ENCODE assay signal across 1 cellular context in genomic region chr6:25635886-25636317, GRCh38.
TF ChIP-seq lines count a peak whose summit lies in the region.

No MANE protein-coding gene starts in this region.

TF ChIP-seq in HepG2, 621 proteins besides CTCF, POLR2A, EP300 and RAD21 (continued from another document and continues in another):
- TF ChIP-seq ZNF407 (CRISPR knock-in tag; IDR thresholded peaks at IDR 0.05; ENCODE audit: not compliant biosample characterization) (no peak), ZNF501 (CRISPR knock-in tag; IDR thresholded peaks at IDR 0.05) (no peak), SP1 (IDR thresholded peaks at IDR 0.05) (no peak), SP1 (CRISPR knock-in tag; IDR thresholded peaks at IDR 0.05) (no peak), ZNF589 (CRISPR knock-in tag; conservative IDR thresholded peaks at IDR 0.05) (no peak), MED8 (CRISPR knock-in tag; IDR thresholded peaks at IDR 0.05; ENCODE audit: insufficient replicate concordance) (no peak), ZFP91 (CRISPR knock-in tag; IDR thresholded peaks at IDR 0.05; ENCODE audit: borderline replicate concordance) (peak; percentile 59), ZNF17 (CRISPR knock-in tag; IDR thresholded peaks at IDR 0.05) (no peak), ZNF768 (CRISPR knock-in tag; IDR thresholded peaks at IDR 0.05) (no peak), ZNF326 (CRISPR knock-in tag; IDR thresholded peaks at IDR 0.05; ENCODE audit: borderline replicate concordance) (no peak), PRDM10 (CRISPR knock-in tag; IDR thresholded peaks at IDR 0.05; ENCODE audit: low read depth) (no peak), ZNF709 (CRISPR knock-in tag; IDR thresholded peaks at IDR 0.05) (no peak), ATF1 (CRISPR knock-in tag; IDR thresholded peaks at IDR 0.05) (peak; percentile 51; the same call in 1 of the 2 replicates), BRF2 (CRISPR knock-in tag; IDR thresholded peaks at IDR 0.05) (no peak), ZNF747 (CRISPR knock-in tag; IDR thresholded peaks at IDR 0.05; ENCODE audit: borderline replicate concordance) (no peak), TP53 (CRISPR knock-in tag; conservative IDR thresholded peaks at IDR 0.05) (no peak), SRSF1 (optimal IDR thresholded peaks at IDR 0.05; ENCODE audit: low read depth, low read length) (no peak), GABPA (IDR thresholded peaks at IDR 0.05; ENCODE audit: low read depth, low read length) (no peak), GABPA (CRISPR knock-in tag; IDR thresholded peaks at IDR 0.05; ENCODE audit: low read depth) (no peak), FUBP1 (CRISPR knock-in tag; IDR thresholded peaks at IDR 0.05; ENCODE audit: borderline replicate concordance) (no peak), SALL1 (CRISPR knock-in tag; IDR thresholded peaks at IDR 0.05) (peak; percentile 96), DR1 (CRISPR knock-in tag; IDR thresholded peaks at IDR 0.05) (no peak), SSRP1 (CRISPR knock-in tag; IDR thresholded peaks at IDR 0.05) (no peak; the same call in 1 of the 2 replicates), ZNF878 (CRISPR knock-in tag; IDR thresholded peaks at IDR 0.05) (no peak), BRCA1 (CRISPR knock-in tag; IDR thresholded peaks at IDR 0.05) (no peak), ZNF772 (CRISPR knock-in tag; IDR thresholded peaks at IDR 0.05) (no peak), ZNF776 (CRISPR knock-in tag; IDR thresholded peaks at IDR 0.05) (no peak), ZNF468 (CRISPR knock-in tag; IDR thresholded peaks at IDR 0.05) (no peak), ZSCAN5A (CRISPR knock-in tag; IDR thresholded peaks at IDR 0.05; ENCODE audit: borderline replicate concordance) (peak; percentile 96), SNAPC2 (CRISPR knock-in tag; IDR thresholded peaks at IDR 0.05) (0 out of 2 replicates have a peak, but pooled peaks have one; percentile 76), ZNF251 (CRISPR knock-in tag; IDR thresholded peaks at IDR 0.05) (no peak), TRIM24 (CRISPR knock-in tag; IDR thresholded peaks at IDR 0.05) (no peak), ZNF441 (CRISPR knock-in tag; IDR thresholded peaks at IDR 0.05; ENCODE audit: borderline replicate concordance) (peak; percentile 53; the same call in 1 of the 2 replicates)
- TF ChIP-seq, protein P1, sequence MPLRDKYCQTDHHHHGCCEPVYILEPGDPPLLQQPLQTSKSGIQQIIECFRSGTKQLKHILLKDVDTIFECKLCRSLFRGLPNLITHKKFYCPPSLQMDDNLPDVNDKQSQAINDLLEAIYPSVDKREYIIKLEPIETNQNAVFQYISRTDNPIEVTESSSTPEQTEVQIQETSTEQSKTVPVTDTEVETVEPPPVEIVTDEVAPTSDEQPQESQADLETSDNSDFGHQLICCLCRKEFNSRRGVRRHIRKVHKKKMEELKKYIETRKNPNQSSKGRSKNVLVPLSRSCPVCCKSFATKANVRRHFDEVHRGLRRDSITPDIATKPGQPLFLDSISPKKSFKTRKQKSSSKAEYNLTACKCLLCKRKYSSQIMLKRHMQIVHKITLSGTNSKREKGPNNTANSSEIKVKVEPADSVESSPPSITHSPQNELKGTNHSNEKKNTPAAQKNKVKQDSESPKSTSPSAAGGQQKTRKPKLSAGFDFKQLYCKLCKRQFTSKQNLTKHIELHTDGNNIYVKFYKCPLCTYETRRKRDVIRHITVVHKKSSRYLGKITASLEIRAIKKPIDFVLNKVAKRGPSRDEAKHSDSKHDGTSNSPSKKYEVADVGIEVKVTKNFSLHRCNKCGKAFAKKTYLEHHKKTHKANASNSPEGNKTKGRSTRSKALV (CRISPR knock-in tag; IDR thresholded peaks at IDR 0.05): 0 out of 2 replicates have a peak, but pooled peaks have one; percentile 59
- TF ChIP-seq, protein P2, sequence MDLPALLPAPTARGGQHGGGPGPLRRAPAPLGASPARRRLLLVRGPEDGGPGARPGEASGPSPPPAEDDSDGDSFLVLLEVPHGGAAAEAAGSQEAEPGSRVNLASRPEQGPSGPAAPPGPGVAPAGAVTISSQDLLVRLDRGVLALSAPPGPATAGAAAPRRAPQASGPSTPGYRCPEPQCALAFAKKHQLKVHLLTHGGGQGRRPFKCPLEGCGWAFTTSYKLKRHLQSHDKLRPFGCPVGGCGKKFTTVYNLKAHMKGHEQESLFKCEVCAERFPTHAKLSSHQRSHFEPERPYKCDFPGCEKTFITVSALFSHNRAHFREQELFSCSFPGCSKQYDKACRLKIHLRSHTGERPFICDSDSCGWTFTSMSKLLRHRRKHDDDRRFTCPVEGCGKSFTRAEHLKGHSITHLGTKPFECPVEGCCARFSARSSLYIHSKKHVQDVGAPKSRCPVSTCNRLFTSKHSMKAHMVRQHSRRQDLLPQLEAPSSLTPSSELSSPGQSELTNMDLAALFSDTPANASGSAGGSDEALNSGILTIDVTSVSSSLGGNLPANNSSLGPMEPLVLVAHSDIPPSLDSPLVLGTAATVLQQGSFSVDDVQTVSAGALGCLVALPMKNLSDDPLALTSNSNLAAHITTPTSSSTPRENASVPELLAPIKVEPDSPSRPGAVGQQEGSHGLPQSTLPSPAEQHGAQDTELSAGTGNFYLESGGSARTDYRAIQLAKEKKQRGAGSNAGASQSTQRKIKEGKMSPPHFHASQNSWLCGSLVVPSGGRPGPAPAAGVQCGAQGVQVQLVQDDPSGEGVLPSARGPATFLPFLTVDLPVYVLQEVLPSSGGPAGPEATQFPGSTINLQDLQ (CRISPR knock-in tag; IDR thresholded peaks at IDR 0.05): no peak
- TF ChIP-seq, protein P3, sequence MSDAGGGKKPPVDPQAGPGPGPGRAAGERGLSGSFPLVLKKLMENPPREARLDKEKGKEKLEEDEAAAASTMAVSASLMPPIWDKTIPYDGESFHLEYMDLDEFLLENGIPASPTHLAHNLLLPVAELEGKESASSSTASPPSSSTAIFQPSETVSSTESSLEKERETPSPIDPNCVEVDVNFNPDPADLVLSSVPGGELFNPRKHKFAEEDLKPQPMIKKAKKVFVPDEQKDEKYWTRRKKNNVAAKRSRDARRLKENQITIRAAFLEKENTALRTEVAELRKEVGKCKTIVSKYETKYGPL (CRISPR knock-in tag; IDR thresholded peaks at IDR 0.05): no peak
